ENCODE assay signal across 9 cellular contexts in the genomic region with DNA sequence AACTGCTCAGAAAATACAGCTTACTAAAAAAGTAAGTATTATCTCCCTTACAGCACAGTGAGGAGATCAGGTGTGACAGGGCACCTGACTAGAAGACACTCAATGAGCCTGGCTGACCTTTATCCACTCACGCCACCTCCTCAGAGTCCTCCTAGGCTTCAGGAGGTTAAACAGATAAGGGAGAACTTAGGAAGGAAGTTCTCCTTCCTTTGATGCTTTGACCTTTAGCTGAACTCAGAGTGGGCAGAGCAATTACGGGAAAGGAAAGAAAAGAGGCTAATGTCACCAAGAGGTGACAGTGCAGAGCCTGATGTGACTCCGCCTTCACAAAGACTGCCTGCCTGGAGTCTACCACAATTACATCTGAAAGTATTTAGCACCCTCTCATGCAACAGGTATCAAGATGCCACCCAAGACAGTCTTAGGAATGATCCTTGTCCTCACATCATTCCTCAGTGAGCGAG. TPM values are rescaled to one million over a fixed set of nuclear protein-coding genes. Genes with fewer than 3 reads are reported as not detected.
DNase-seq lines count a peak whose midpoint lies in the region; ATAC-seq, FAIRE-seq and TF ChIP-seq lines count a peak whose summit lies in the region.
"Had no signal": no experiment of that assay in that cellular context is flagged by ENCODE, and none has a peak within 500 bp of the region (broad histone marks: within the 10 kb centered on the region; RNA-seq: fewer than 3 reads in every experiment).

No MANE protein-coding gene starts in this region.

- H3K27ac Mint-ChIP-seq in CD4-positive, alpha-beta T cell: peak overlapping the region; percentile 82
- peak overlapping the region; percentile 26 to 100 (median 87) for H3K27ac Mint-ChIP-seq in IgD-negative memory B cell

- H4K20me1 ChIP-seq in endothelial cell of umbilical vein (replicated peaks; ENCODE audit: control insufficient read depth, extremely low read depth, insufficient read depth, low read length): no peaks in the 10 kb centered on the region

- H3K4me1 Mint-ChIP-seq in CD4-positive, alpha-beta T cell (ENCODE audit: low read depth): peaks cover 46% of the 10 kb centered on the region
- H3K4me1 Mint-ChIP-seq in IgD-negative memory B cell: peaks cover 21 to 30% (median 22%) of the 10 kb centered on the region in 3 donors

- H3K4me2 ChIP-seq in endothelial cell of umbilical vein (ENCODE audit: insufficient read depth, low read length): peak overlapping the region; percentile 5

- H3K27me3 ChIP-seq in CD4-positive, alpha-beta T cell (ENCODE audit: control insufficient read depth, insufficient read depth, low read length): no peaks in the 10 kb centered on the region
- no peaks in the 10 kb centered on the region for H3K27me3 ChIP-seq in endothelial cell of umbilical vein (ENCODE audit: control insufficient read depth in 2 of 2, insufficient read depth in 2 of 2, low read length in 2 of 2)

- no TSS peak for BruUV-seq in endothelial cell of umbilical vein (replicated peaks; lab: Mats Ljungman, UMichigan)

- no peaks in the 10 kb centered on the region for H3K9me3 Mint-ChIP-seq in CD4-positive, alpha-beta T cell
- no peaks in the 10 kb centered on the region for H3K9me3 Mint-ChIP-seq in IgD-negative memory B cell

- no peak overlapping the region for H3K27ac ChIP-seq in CD4-positive, alpha-beta T cell (ENCODE audit: low read depth, low read length)
- no peak overlapping the region for H3K27ac ChIP-seq in endothelial cell of umbilical vein (ENCODE audit: insufficient read depth, low read depth, low read length)
- H3K27ac ChIP-seq: VCaP had no signal

- no peaks in the 10 kb centered on the region for H3K36me3 ChIP-seq in endothelial cell of umbilical vein (ENCODE audit: control insufficient read depth in 2 of 2, extremely low read depth in 1 of 2, insufficient read depth in 2 of 2, low read length in 2 of 2)

- H3K4me3 Mint-ChIP-seq in CD4-positive, alpha-beta T cell: peak overlapping the region; percentile 63
- peak overlapping the region in 3 of 4 donors; percentile 3 to 58 (median 39) for H3K4me3 Mint-ChIP-seq in IgD-negative memory B cell

- no peaks in the 10 kb centered on the region for H3K9me1 ChIP-seq in endothelial cell of umbilical vein (replicated peaks; ENCODE audit: control insufficient read depth, extremely low read depth, insufficient read depth, low read length)

- TF ChIP-seq CTCF in CD4-positive, alpha-beta T cell (IDR thresholded peaks at IDR 0.05): no peak
- no peak for TF ChIP-seq CTCF in endothelial cell of umbilical vein (IDR thresholded peaks at IDR 0.05; ENCODE audit: extremely low read depth in 1 of 2, insufficient read depth in 1 of 2, low read depth in 1 of 2, low read length in 2 of 2)

- TF ChIP-seq POLR2A in endothelial cell of umbilical vein (IDR thresholded peaks at IDR 0.05; ENCODE audit: low read depth, low read length): no peak

- CTCF ChIA-PET in CD4-positive, alpha-beta T cell (lab: Charles Lee): interaction anchor here (1.1 kb wide), 1 partner anchor 15 kb away, joined by 3 read pairs; no protein-coding TSS in a partner anchor
- CTCF ChIA-PET in endothelial cell of umbilical vein (lab: Charles Lee): interaction anchor here (1.1 kb wide), 1 partner anchor 183 kb away, joined by 3 read pairs; no protein-coding TSS in a partner anchor

- POLR2A ChIA-PET in CD4-positive, alpha-beta T cell (lab: Charles Lee): interaction anchor here (2.7 to 3.3 kb wide), 2 partner anchors 10 to 35 kb away, joined by 14 to 26 read pairs; no protein-coding TSS in a partner anchor
- POLR2A ChIA-PET in endothelial cell of umbilical vein (lab: Charles Lee): no interaction called here

- DNase-seq in CD4-positive, alpha-beta T cell: no peak
- DNase-seq in endothelial cell of umbilical vein (ENCODE audit: low read depth, low spot score) (no peak), HPDE6-E6E7 (ENCODE audit: extremely low spot score) (no peak), GM03348 (ENCODE audit: low spot score) (no peak), H4 (ENCODE audit: low spot score) (no peak)
- no peak for DNase-seq in activated CD4-positive, CD25-positive, alpha-beta regulatory T cell treated with anti-CD3 and anti-CD28 coated beads, Interleukin-2, amount 50 U/mL, for 72 hours

- dilution Hi-C loops in endothelial cell of umbilical vein (cut with MboI; ENCODE audit: extremely low pct_ligation_motif_present, low sequenced_read_pairs): no loop called here

- H3K9me3 ChIP-seq in CD4-positive, alpha-beta T cell (ENCODE audit: control insufficient read depth, low read length): no peaks in the 10 kb centered on the region
- H3K9me3 ChIP-seq in endothelial cell of umbilical vein (replicated peaks; ENCODE audit: control insufficient read depth, insufficient read depth, low read length): no peaks in the 10 kb centered on the region

- H3K27me3 Mint-ChIP-seq in CD4-positive, alpha-beta T cell: no peaks in the 10 kb centered on the region
- no peaks in the 10 kb centered on the region for H3K27me3 Mint-ChIP-seq in IgD-negative memory B cell

- no peak overlapping the region for H2AFZ ChIP-seq in endothelial cell of umbilical vein (ENCODE audit: low read depth, low read length)

- H3K36me3 Mint-ChIP-seq in CD4-positive, alpha-beta T cell (ENCODE audit: low read depth): no peaks in the 10 kb centered on the region
- peaks cover under 1% of the 10 kb centered on the region for H3K36me3 Mint-ChIP-seq in IgD-negative memory B cell

- intact Hi-C loops in CD4-positive, alpha-beta T cell (cut with DNase I, micrococcal nuclease): no loop called here
- intact Hi-C loops in endothelial cell of umbilical vein (cut with micrococcal nuclease): no loop called here

- H3K79me2 ChIP-seq in endothelial cell of umbilical vein (ENCODE audit: control insufficient read depth, insufficient read depth, low read length): no peaks in the 10 kb centered on the region

- H3K4me3 ChIP-seq in endothelial cell of umbilical vein (replicated peaks in 1 of 3; ENCODE audit: insufficient read depth in 1 of 3, low read depth in 1 of 3, low read length in 3 of 3): no peak overlapping the region

- H3K4me1 ChIP-seq in endothelial cell of umbilical vein (ENCODE audit: control insufficient read depth, extremely low read depth, insufficient read depth, low read length): peaks cover 18% of the 10 kb centered on the region

- ATAC-seq in CD4-positive, alpha-beta T cell (ENCODE audit: poor library complexity): peak; percentile 29
- ATAC-seq in GM21360 (IDR thresholded peaks at IDR 0.05; ENCODE audit: unreplicated experiment): peak; percentile 54

- H3K9ac ChIP-seq in endothelial cell of umbilical vein (replicated peaks; ENCODE audit: extremely low read depth, insufficient read depth, low read length): no peak overlapping the region

- no peak for FAIRE-seq in endothelial cell of umbilical vein (lab: Jason Lieb, UNC)

TF ChIP-seq in endothelial cell of umbilical vein, 7 proteins besides CTCF, POLR2A, EP300 and RAD21:
- TF ChIP-seq POLR2AphosphoS5 (IDR thresholded peaks at IDR 0.05; ENCODE audit: insufficient read depth, low read depth, low read length) (no peak), FOS (IDR thresholded peaks at IDR 0.05; ENCODE audit: borderline replicate concordance, insufficient read depth, low read length) (no peak), GATA2 (IDR thresholded peaks at IDR 0.05; ENCODE audit: insufficient read depth, insufficient read length, low read depth, low read length) (no peak), MYC (IDR thresholded peaks at IDR 0.05; ENCODE audit: low read depth, low read length) (no peak), JUN (IDR thresholded peaks at IDR 0.05; ENCODE audit: borderline replicate concordance, insufficient read depth, insufficient read length, low read depth) (no peak)
- TF ChIP-seq, protein P1, sequence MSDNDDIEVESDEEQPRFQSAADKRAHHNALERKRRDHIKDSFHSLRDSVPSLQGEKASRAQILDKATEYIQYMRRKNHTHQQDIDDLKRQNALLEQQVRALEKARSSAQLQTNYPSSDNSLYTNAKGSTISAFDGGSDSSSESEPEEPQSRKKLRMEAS (IDR thresholded peaks at IDR 0.05; ENCODE audit: insufficient read depth, insufficient read length): no peak

RNA-seq across cellular contexts. Expression of a gene that starts 36.7 kb away (rescaled TPM):
- total RNA-seq in CD4-positive, alpha-beta T cell: 1 to 10 TPM; 4.5 to 4.9 TPM
- polyA plus RNA-seq in IgD-negative memory B cell (16.9 TPM), endothelial cell of umbilical vein (2.6 and 3.3 TPM in 2 replicates)
- total RNA-seq in endothelial cell of umbilical vein: 12.9 and 13.3 TPM in 2 replicates
- polyA plus RNA-seq in endothelial cell of umbilical vein (2011; cell fraction: cytosol; rRNA removed): 3.0 and 3.3 TPM in 2 replicates
- polyA plus RNA-seq in endothelial cell of umbilical vein (2011; cell fraction: nucleus; rRNA removed): 2.4 and 3.2 TPM in 2 replicates
- 3.0 and 5.6 TPM in 2 replicates for polyA plus RNA-seq in endothelial cell of umbilical vein (2012)
- 3.3 and 3.8 TPM in 2 replicates for polyA minus RNA-seq in endothelial cell of umbilical vein
- 1.2 TPM for polyA minus RNA-seq in endothelial cell of umbilical vein (2011; cell fraction: cytosol; rRNA and poly(A)+ RNA removed)
- polyA minus RNA-seq in endothelial cell of umbilical vein (2011; cell fraction: nucleus; rRNA and poly(A)+ RNA removed): 3.1 and 3.2 TPM in 2 replicates
- 11.7 and 14.1 TPM in 2 replicates for total RNA-seq in H4 (2014; rRNA removed; shearing (Covaris generic))
